21 cellular contexts compared by ENCODE assay signal in genomic region chr19:38289955-38290354, GRCh38. TPM values are rescaled to one million over a fixed set of nuclear protein-coding genes. Genes with fewer than 3 reads are reported as not detected.
DNase-seq lines count a peak whose midpoint lies in the region; TF ChIP-seq lines count a peak whose summit lies in the region.
"Had no signal": no experiment of that assay in that cellular context is flagged by ENCODE, and none has a peak within 500 bp of the region (broad histone marks: within the 10 kb centered on the region; RNA-seq: fewer than 3 reads in every experiment).

No MANE protein-coding gene starts in this region.

- H3K27ac ChIP-seq in RWPE1 (peak overlapping the region; percentile 92), fibroblast of lung (ENCODE audit: insufficient read depth, low read length) (peak overlapping the region; percentile 18), urinary bladder (ENCODE audit: low read depth) (peak overlapping the region; percentile 65)
- H3K27ac ChIP-seq: SJSA1, WERI-Rb-1 had no signal

- no peaks in the 10 kb centered on the region for H3K9me3 ChIP-seq in fibroblast of lung (ENCODE audit: control insufficient read depth, insufficient read depth, low read depth, low read length)
- H3K9me3 ChIP-seq: BE2C, SJSA1 had no signal

- WGBS in urinary bladder = 85% methylated on average over 15 of the region's 15 CpGs

- H3K27ac Mint-ChIP-seq in osteocyte (ENCODE audit: unreplicated experiment) = peak overlapping the region; percentile 85
- no peak overlapping the region for H3K27ac Mint-ChIP-seq in mesothelial cell of epicardium
- H3K27ac Mint-ChIP-seq: activated CD4-positive, alpha-beta memory T cell treated with anti-CD3 and anti-CD28 coated beads for 36 hours; naive thymus-derived CD4-positive, alpha-beta T cell; T-helper 17 cell had no signal

- no peaks in the 10 kb centered on the region for H3K36me3 Mint-ChIP-seq in osteocyte (ENCODE audit: unreplicated experiment)
- peaks cover 12% of the 10 kb centered on the region for H3K36me3 Mint-ChIP-seq in mesothelial cell of epicardium

- no peak overlapping the region for H3K9ac ChIP-seq in fibroblast of lung (ENCODE audit: insufficient read depth, low read length)

- DNase-seq in RWPE1 (ENCODE audit: low spot score) (no peak), fibroblast of lung (ENCODE audit: low read depth in 2 of 2) (no peak), osteocyte (ENCODE audit: extremely low spot score, unreplicated experiment) (no peak), cerebellar cortex (ENCODE audit: low spot score) (no peak), DMS114 treated with DMSO at 0.1 percent for 48 hours (lab: John Stamatoyannopoulos, UW; ENCODE audit: unreplicated experiment) (no peak), mesothelial cell of epicardium (ENCODE audit: low spot score in 2 of 2, unreplicated experiment in 2 of 2) (no peak)
- DNase-seq: activated CD4-positive, alpha-beta memory T cell treated with anti-CD3 and anti-CD28 coated beads for 36 hours; activated naive CD4-positive, alpha-beta T cell treated with Interleukin-2 at 50 U/mL for 16 hours; BE2C; naive thymus-derived CD4-positive, alpha-beta T cell; NCI-H2171; NCI-H748 treated with DMSO at 0.1 percent for 48 hours; stimulated activated CD4-positive, alpha-beta T cell treated with anti-CD3 and anti-CD28 coated beads, Interleukin-4, amount 100 ng/mL, for 4 hours; T-helper 17 cell; WERI-Rb-1 had no signal

- H3K9me3 Mint-ChIP-seq in osteocyte (ENCODE audit: unreplicated experiment) = no peaks in the 10 kb centered on the region
- H3K9me3 Mint-ChIP-seq in mesothelial cell of epicardium = no peaks in the 10 kb centered on the region
- H3K9me3 Mint-ChIP-seq: activated CD4-positive, alpha-beta memory T cell treated with anti-CD3 and anti-CD28 coated beads for 36 hours; GM23338; naive thymus-derived CD4-positive, alpha-beta T cell had no signal

- H3K4me1 Mint-ChIP-seq in osteocyte (ENCODE audit: unreplicated experiment) = peaks cover 38% of the 10 kb centered on the region
- no peaks in the 10 kb centered on the region for H3K4me1 Mint-ChIP-seq in mesothelial cell of epicardium
- H3K4me1 Mint-ChIP-seq: GM23338; naive thymus-derived CD4-positive, alpha-beta T cell; T-helper 17 cell had no signal

- H3K4me1 ChIP-seq in fibroblast of lung (ENCODE audit: control insufficient read depth, extremely low read depth, insufficient read depth, low read length) (peaks cover 18% of the 10 kb centered on the region), urinary bladder (ENCODE audit: insufficient read depth) (no peaks in the 10 kb centered on the region)
- H3K4me1 ChIP-seq: BE2C had no signal

- H3K27me3 Mint-ChIP-seq in osteocyte (ENCODE audit: unreplicated experiment) = no peaks in the 10 kb centered on the region
- H3K27me3 Mint-ChIP-seq in mesothelial cell of epicardium (ENCODE audit: low read depth) = no peaks in the 10 kb centered on the region
- H3K27me3 Mint-ChIP-seq: activated CD4-positive, alpha-beta memory T cell treated with anti-CD3 and anti-CD28 coated beads for 36 hours; naive thymus-derived CD4-positive, alpha-beta T cell; T-helper 17 cell had no signal

- H3K4me3 ChIP-seq in fibroblast of lung (replicated peaks in 1 of 4; ENCODE audit: control extremely low read depth in 1 of 4, insufficient read depth in 1 of 4, low read depth in 3 of 4, low read length in 4 of 4) (no peak overlapping the region), urinary bladder (ENCODE audit: low read depth, low read length) (no peak overlapping the region)
- H3K4me3 ChIP-seq: GM23338, lung, SJSA1 had no signal

- H3K27me3 ChIP-seq in fibroblast of lung (ENCODE audit: control insufficient read depth, insufficient read depth, low read length) = no peaks in the 10 kb centered on the region
- H3K27me3 ChIP-seq: BE2C, SJSA1 had no signal

- H4K20me1 ChIP-seq in fibroblast of lung (ENCODE audit: control insufficient read depth, extremely low read depth, insufficient read depth, low read length) = no peaks in the 10 kb centered on the region

- POLR2A ChIA-PET in RWPE1 (lab: Yijun Ruan, JAX; ENCODE audit: low non-redundant PET) = interaction anchor here (0.8 to 1.4 kb wide), 2 partner anchors 15 to 24 kb away, joined by 4 to 7 read pairs; partner anchors contain the start of gene C19orf33

- H3K79me2 ChIP-seq in fibroblast of lung (ENCODE audit: control insufficient read depth, insufficient read depth, low read length) = no peaks in the 10 kb centered on the region

- H2AFZ ChIP-seq in fibroblast of lung (ENCODE audit: low read length) = no peak overlapping the region
- H2AFZ ChIP-seq: GM23338 had no signal

- no peaks in the 10 kb centered on the region for H3K36me3 ChIP-seq in fibroblast of lung (ENCODE audit: control insufficient read depth, insufficient read depth, low read length)
- H3K36me3 ChIP-seq in urinary bladder (ENCODE audit: insufficient read depth) = no peaks in the 10 kb centered on the region
- H3K36me3 ChIP-seq: BE2C, SJSA1, WERI-Rb-1 had no signal

- H3K4me3 Mint-ChIP-seq in osteocyte (ENCODE audit: unreplicated experiment) = no peak overlapping the region
- H3K4me3 Mint-ChIP-seq in mesothelial cell of epicardium = no peak overlapping the region
- H3K4me3 Mint-ChIP-seq: activated CD4-positive, alpha-beta memory T cell treated with anti-CD3 and anti-CD28 coated beads for 36 hours; GM23338; naive thymus-derived CD4-positive, alpha-beta T cell had no signal

- no peak overlapping the region for H3K4me2 ChIP-seq in fibroblast of lung (ENCODE audit: extremely low read depth, insufficient read depth, low read length)
- H3K4me2 ChIP-seq: GM23338 had no signal

- CTCF ChIA-PET in RWPE1 (lab: Yijun Ruan, JAX) = interaction anchor here (0.6 kb wide), 1 partner anchor 307 kb away, joined by 3 read pairs; no protein-coding TSS in a partner anchor

- no peak for TF ChIP-seq CTCF in RWPE1 (conservative IDR thresholded peaks at IDR 0.05; ENCODE audit: low read depth)
- no peak for TF ChIP-seq CTCF in fibroblast of lung (conservative IDR thresholded peaks at IDR 0.05 in 1 of 2, IDR thresholded peaks at IDR 0.05 in 1 of 2; ENCODE audit: low read depth in 1 of 2, low read length in 2 of 2)
- no peak for TF ChIP-seq CTCF in osteocyte (IDR thresholded peaks at IDR 0.05)
- no peak for TF ChIP-seq CTCF in mesothelial cell of epicardium (IDR thresholded peaks at IDR 0.05; ENCODE audit: unreplicated experiment)

RNA-seq across cellular contexts. Expression of gene C19orf33, which starts 14.1 kb away (rescaled TPM):
- total RNA-seq in fibroblast of lung = not detected in 2 replicates
- polyA plus RNA-seq in fibroblast of lung = not detected in 2 replicates
- 0.37 TPM in 1 of 2 replicates, not detected in the other for polyA plus RNA-seq in fibroblast of lung (2012)
- polyA minus RNA-seq in fibroblast of lung (ENCODE audit: low replicate concordance) = not detected in 2 replicates
- not detected in 2 replicates for total RNA-seq in osteocyte
- total RNA-seq in urinary bladder = 36.8 TPM
- 89.0 TPM for polyA plus RNA-seq in urinary bladder
- total RNA-seq in mesothelial cell of epicardium = 4.2 to 5.9 TPM (median 4.6 TPM) in 3 replicates
- total RNA-seq: activated CD4-positive, alpha-beta memory T cell treated with anti-CD3 and anti-CD28 coated beads for 36 hours; cerebellum; G401; SJSA1 had no signal

RNA-seq across cellular contexts. Expression of gene SPINT2, which starts 25.6 kb away (rescaled TPM):
- total RNA-seq in fibroblast of lung (4.5 and 8.7 TPM in 2 replicates), osteocyte (29.5 and 30.4 TPM in 2 replicates), urinary bladder (52.0 TPM), mesothelial cell of epicardium (277 to 312 TPM (median 299 TPM) in 3 replicates)
- polyA plus RNA-seq in fibroblast of lung (2.1 and 4.6 TPM in 2 replicates), urinary bladder (125 TPM)
- 2.1 and 7.6 TPM in 2 replicates for polyA plus RNA-seq in fibroblast of lung (2012)
- 1.6 and 24.3 TPM in 2 replicates for polyA minus RNA-seq in fibroblast of lung (ENCODE audit: low replicate concordance)
- total RNA-seq: SJSA1 had no signal

RNA-seq across cellular contexts. Expression of gene YIF1B, which starts 25.8 kb away (rescaled TPM):
- total RNA-seq in fibroblast of lung = 32.6 and 73.3 TPM in 2 replicates
- polyA plus RNA-seq in fibroblast of lung = 67.2 and 96.5 TPM in 2 replicates
- polyA plus RNA-seq in fibroblast of lung (2012) = 96.8 and 126 TPM in 2 replicates
- 133 and 206 TPM in 2 replicates for polyA minus RNA-seq in fibroblast of lung (ENCODE audit: low replicate concordance)
- total RNA-seq in osteocyte = 54.6 and 59.9 TPM in 2 replicates
- total RNA-seq in urinary bladder = 17.7 TPM
- polyA plus RNA-seq in urinary bladder = 34.3 TPM
- 29.9 to 34.1 TPM (median 31.5 TPM) in 3 replicates for total RNA-seq in mesothelial cell of epicardium

RNA-seq across cellular contexts. Expression of gene KCNK6, which starts 29.7 kb away (rescaled TPM):
- total RNA-seq in fibroblast of lung (1.8 and 3.0 TPM in 2 replicates), osteocyte (11.9 and 13.0 TPM in 2 replicates), urinary bladder (11.8 TPM), mesothelial cell of epicardium (2.8 to 2.9 TPM (median 2.9 TPM) in 3 replicates)
- polyA plus RNA-seq in fibroblast of lung (4.0 and 48.1 TPM in 2 replicates), urinary bladder (15.8 TPM)
- 4.1 and 52.8 TPM in 2 replicates for polyA plus RNA-seq in fibroblast of lung (2012)
- polyA minus RNA-seq in fibroblast of lung (ENCODE audit: low replicate concordance) = 2.3 and 37.9 TPM in 2 replicates

RNA-seq across cellular contexts. Expression of gene PPP1R14A, which starts 33.8 kb away (rescaled TPM):
- total RNA-seq in fibroblast of lung (2.1 and 7.1 TPM in 2 replicates), osteocyte (45.1 TPM in 2 replicates), urinary bladder (5.9 TPM), mesothelial cell of epicardium (13.6 to 14.8 TPM (median 13.8 TPM) in 3 replicates)
- polyA plus RNA-seq in fibroblast of lung (2.2 and 146 TPM in 2 replicates), urinary bladder (468 TPM)
- polyA plus RNA-seq in fibroblast of lung (2012) = 7.5 and 373 TPM in 2 replicates
- 0.52 and 15.9 TPM in 2 replicates for polyA minus RNA-seq in fibroblast of lung (ENCODE audit: low replicate concordance)
- total RNA-seq: SJSA1 had no signal
- polyA plus RNA-seq: naive thymus-derived CD4-positive, alpha-beta T cell had no signal

Comparison
In these comparisons a context has a peak if more than half of its experiments do, and no peak if none do; other contexts are left out.
1. H3K27ac ChIP-seq: peak in every context shown above with its lines; median percentile 92 in RWPE1; 65 in urinary bladder; 18 in fibroblast of lung.